24 cellular contexts compared by ENCODE assay signal in the genomic region with DNA sequence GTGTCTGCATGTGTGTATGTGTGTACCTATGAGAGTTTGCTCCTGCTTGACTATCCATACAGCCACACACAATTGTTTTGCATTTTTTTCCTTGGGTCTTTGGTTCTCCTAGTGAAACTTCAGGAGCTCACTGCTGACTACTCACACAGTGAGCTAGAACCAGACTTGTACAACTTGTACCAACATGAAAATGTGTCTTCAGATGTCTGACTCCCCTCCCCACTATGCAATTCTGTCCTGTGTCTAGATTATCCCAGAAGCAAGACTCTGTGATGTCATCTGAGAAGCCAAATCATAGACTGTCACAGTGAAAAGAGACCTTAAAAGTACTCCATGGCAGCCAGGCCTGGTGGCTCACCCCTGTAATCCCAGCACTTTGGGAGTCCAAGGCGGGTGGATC. TPM values are rescaled to one million over a fixed set of nuclear protein-coding genes. Genes with fewer than 3 reads are reported as not detected.
"Had no signal": no experiment of that assay in that cellular context is flagged by ENCODE, and none has a peak within 500 bp of the region (broad histone marks: within the 10 kb centered on the region; RNA-seq: fewer than 3 reads in every experiment).

No MANE protein-coding gene starts in this region.

- FAIRE-seq: HTR-8/SVneo, K562, RCC 7860 had no signal

- H3K9me3 ChIP-seq: SK-N-SH had no signal

- H3K4me2 ChIP-seq: KMS-11, SK-N-SH had no signal

- ATAC-seq: K562 had no signal

- H3K9ac ChIP-seq: KMS-11, SK-N-SH had no signal

- H3K27ac ChIP-seq: HL-60, KMS-11 had no signal

- DNase-seq: Kasumi-1, MV-4-11, NCI-H1048, NCI-H1105, NCI-H1417, NCI-H1436 treated with DMSO at 0.1 percent for 48 hours, NCI-H1694, NCI-H187 treated with DMSO at 0.1 percent for 48 hours, NCI-H2029 treated with DMSO at 0.1 percent for 48 hours, NCI-H2171 treated with DMSO at 0.1 percent for 48 hours, NCI-H345, NCI-H524, NCI-H526 treated with DMSO at 0.1 percent for 48 hours, NCI-H774, RPMI8226, SHP77, SK-N-SH had no signal

- H3K4me3 ChIP-seq: K562 had no signal

RNA-seq across cellular contexts. Expression of a gene that starts 49.7 kb away (rescaled TPM):
- total RNA-seq: K562, M059J had no signal
- polyA plus RNA-seq: IgD-negative memory B cell, K562 had no signal
